Comparison of ENCODE assay signal across 12 cellular contexts in genomic region chr9:34370970-34371880, GRCh38. TPM values are rescaled to one million over a fixed set of nuclear protein-coding genes. Genes with fewer than 3 reads are reported as not detected.
DNase-seq lines count a peak whose midpoint lies in the region; ATAC-seq and TF ChIP-seq lines count a peak whose summit lies in the region.
"Had no signal": no experiment of that assay in that cellular context is flagged by ENCODE, and none has a peak within 500 bp of the region (broad histone marks: within the 10 kb centered on the region; RNA-seq: fewer than 3 reads in every experiment).

No MANE protein-coding gene starts in this region.

- POLR2A ChIA-PET in CD4-positive, alpha-beta T cell (lab: Charles Lee) = interaction anchor here (1.2 kb wide), 1 partner anchor 8 kb away, joined by 5 read pairs; no protein-coding TSS in a partner anchor
- POLR2A ChIA-PET in naive thymus-derived CD4-positive, alpha-beta T cell (lab: Charles Lee) = interaction anchor here (0.8 kb wide), 1 partner anchor 290 kb away, joined by 3 read pairs; no protein-coding TSS in a partner anchor

- CTCF ChIA-PET in CD4-positive, alpha-beta T cell (lab: Charles Lee) = interaction anchor here (1.1 kb wide), 1 partner anchor 8 kb away, joined by 3 read pairs; no protein-coding TSS in a partner anchor
- CTCF ChIA-PET in naive thymus-derived CD4-positive, alpha-beta T cell (lab: Charles Lee) = no interaction called here

- peaks cover 11% of the 10 kb centered on the region for H3K4me1 Mint-ChIP-seq in CD4-positive, alpha-beta T cell (ENCODE audit: low read depth)
- peaks cover 0 to 12% (median 11%) of the 10 kb centered on the region in 7 donors for H3K4me1 Mint-ChIP-seq in naive thymus-derived CD4-positive, alpha-beta T cell

- DNase-seq in AG09309 (ENCODE audit: low read depth) (no peak), choroid plexus epithelial cell (ENCODE audit: low read depth) (peak; percentile 12), T-helper 9 cell (no peak), NCI-H1930 (lab: John Stamatoyannopoulos, UW) (no peak)
- DNase-seq in CD4-positive, alpha-beta T cell = peak in 1 of 10 experiments; percentile 36
- no peak for DNase-seq in naive thymus-derived CD4-positive, alpha-beta T cell
- DNase-seq: endodermal cell, hippocampal formation, MG63, NCI-H2227 treated with DMSO at 0.1 percent for 48 hours had no signal

- H3K27ac Mint-ChIP-seq in CD4-positive, alpha-beta T cell = peak overlapping the region; percentile 42
- H3K27ac Mint-ChIP-seq in naive thymus-derived CD4-positive, alpha-beta T cell = no peak overlapping the region
- H3K27ac Mint-ChIP-seq: endodermal cell had no signal

- H3K27ac ChIP-seq in CD4-positive, alpha-beta T cell (ENCODE audit: low read depth, low read length) = no peak overlapping the region
- H3K27ac ChIP-seq in naive thymus-derived CD4-positive, alpha-beta T cell (ENCODE audit: low read depth, low read length) = no peak overlapping the region

- intact Hi-C loops in CD4-positive, alpha-beta T cell (cut with DNase I, micrococcal nuclease) = loop anchor here in 1 of 2 experiments (10.0 kb wide), 2 partner anchors 196 to 356 kb away; partner anchors contain the start of gene UBAP1
- intact Hi-C loops in naive thymus-derived CD4-positive, alpha-beta T cell (cut with micrococcal nuclease) = loop anchor here in 1 of 2 donors (10.0 kb wide), 2 partner anchors 1076 to 1444 kb away; partner anchors contain the start of genes HINT2, NFX1 and SPAG8

- no peaks in the 10 kb centered on the region for H3K36me3 ChIP-seq in naive thymus-derived CD4-positive, alpha-beta T cell (ENCODE audit: control insufficient read depth in 2 of 3, insufficient read depth in 3 of 3, low read length in 3 of 3)
- H3K36me3 ChIP-seq: MG63 had no signal

- H3K27me3 Mint-ChIP-seq in CD4-positive, alpha-beta T cell = no peaks in the 10 kb centered on the region
- H3K27me3 Mint-ChIP-seq in naive thymus-derived CD4-positive, alpha-beta T cell = no peaks in the 10 kb centered on the region

- no peaks in the 10 kb centered on the region for H3K9me3 Mint-ChIP-seq in CD4-positive, alpha-beta T cell
- peaks cover 0 to 5% (median 0%) of the 10 kb centered on the region in 11 donors for H3K9me3 Mint-ChIP-seq in naive thymus-derived CD4-positive, alpha-beta T cell

- H3K4me3 Mint-ChIP-seq in CD4-positive, alpha-beta T cell = peak overlapping the region; percentile 72
- H3K4me3 Mint-ChIP-seq in naive thymus-derived CD4-positive, alpha-beta T cell = peak overlapping the region in 3 of 10 donors; percentile 14 to 59 (median 50)
- H3K4me3 Mint-ChIP-seq: endodermal cell had no signal

- TF ChIP-seq CTCF in AG09309 (IDR thresholded peaks at IDR 0.05; ENCODE audit: control insufficient read depth, insufficient read depth, low read depth, low read length, missing control alignments) (peak; percentile 14), choroid plexus epithelial cell (conservative IDR thresholded peaks at IDR 0.05; ENCODE audit: low read depth, low read length) (peak; percentile 23)
- no peak for TF ChIP-seq CTCF in CD4-positive, alpha-beta T cell (IDR thresholded peaks at IDR 0.05)

- H3K4me1 ChIP-seq in naive thymus-derived CD4-positive, alpha-beta T cell (ENCODE audit: control insufficient read depth in 2 of 2, insufficient read depth in 2 of 2, low read length in 2 of 2) = no peaks in the 10 kb centered on the region

- peak overlapping the region; percentile 31 for H3K4me3 ChIP-seq in AG09309 (ENCODE audit: control insufficient read depth, low read depth, low read length)
- peak overlapping the region; percentile 54 for H3K4me3 ChIP-seq in choroid plexus epithelial cell (ENCODE audit: low read depth, low read length)
- H3K4me3 ChIP-seq in naive thymus-derived CD4-positive, alpha-beta T cell (ENCODE audit: low read length) = no peak overlapping the region
- H3K4me3 ChIP-seq: MG63 had no signal

- peaks cover 16% of the 10 kb centered on the region for H3K36me3 Mint-ChIP-seq in CD4-positive, alpha-beta T cell (ENCODE audit: low read depth)
- H3K36me3 Mint-ChIP-seq in naive thymus-derived CD4-positive, alpha-beta T cell = peaks cover 0 to 25% (median 21%) of the 10 kb centered on the region in 5 donors

- no peak for ATAC-seq in CD4-positive, alpha-beta T cell (ENCODE audit: poor library complexity)
- peak; percentile 16 for ATAC-seq in naive thymus-derived CD4-positive, alpha-beta T cell
- ATAC-seq in GM21381 (IDR thresholded peaks at IDR 0.05; ENCODE audit: unreplicated experiment) (no peak), GM19467 (IDR thresholded peaks at IDR 0.05; ENCODE audit: unreplicated experiment) (no peak)

- no peaks in the 10 kb centered on the region for H3K9me3 ChIP-seq in CD4-positive, alpha-beta T cell (ENCODE audit: control insufficient read depth, low read length)
- H3K9me3 ChIP-seq in naive thymus-derived CD4-positive, alpha-beta T cell (ENCODE audit: control insufficient read depth in 2 of 3, low read length in 3 of 3) = no peaks in the 10 kb centered on the region
- H3K9me3 ChIP-seq: MG63 had no signal

- H3K27me3 ChIP-seq in CD4-positive, alpha-beta T cell (ENCODE audit: control insufficient read depth, insufficient read depth, low read length) = no peaks in the 10 kb centered on the region
- H3K27me3 ChIP-seq in naive thymus-derived CD4-positive, alpha-beta T cell (ENCODE audit: control insufficient read depth in 2 of 2, insufficient read depth in 2 of 2, low read length in 2 of 2) = no peaks in the 10 kb centered on the region
- H3K27me3 ChIP-seq: MG63 had no signal

RNA-seq across cellular contexts. Expression of gene MYORG, which starts 5.5 kb away (rescaled TPM):
- under 1 TPM; 0.42 to 0.58 TPM for total RNA-seq in CD4-positive, alpha-beta T cell
- 1 to 10 TPM in 2 of 5 experiments, under 1 TPM in 3; 0.60 to 1.9 (median 0.78) TPM for total RNA-seq in naive thymus-derived CD4-positive, alpha-beta T cell
- polyA plus RNA-seq in naive thymus-derived CD4-positive, alpha-beta T cell = 1 to 10 TPM in 1 of 2 donors, under 1 TPM in 1; 0.28 to 1.4 TPM

RNA-seq across cellular contexts. Expression of gene NUDT2, which starts 41.9 kb away (rescaled TPM):
- total RNA-seq in CD4-positive, alpha-beta T cell = 1 to 10 TPM; 4.5 to 7.2 TPM
- 10 to 100 TPM in 4 of 5 experiments, 1 to 10 TPM in 1; 7.5 to 30.0 (median 22.7) TPM for total RNA-seq in naive thymus-derived CD4-positive, alpha-beta T cell
- 10 to 100 TPM; 27.7 to 63.3 TPM for polyA plus RNA-seq in naive thymus-derived CD4-positive, alpha-beta T cell

RNA-seq across cellular contexts. Expression of gene KIF24, which starts 42.2 kb away (rescaled TPM):
- under 1 TPM; 0.05 to 0.14 TPM for total RNA-seq in CD4-positive, alpha-beta T cell
- 1 to 10 TPM in 1 of 5 experiments, under 1 TPM in 4; 0.11 to 6.0 (median 0.35) TPM for total RNA-seq in naive thymus-derived CD4-positive, alpha-beta T cell
- under 1 TPM; 0.19 to 0.23 TPM for polyA plus RNA-seq in naive thymus-derived CD4-positive, alpha-beta T cell
